8 cellular contexts compared by ENCODE assay signal in the genomic region with DNA sequence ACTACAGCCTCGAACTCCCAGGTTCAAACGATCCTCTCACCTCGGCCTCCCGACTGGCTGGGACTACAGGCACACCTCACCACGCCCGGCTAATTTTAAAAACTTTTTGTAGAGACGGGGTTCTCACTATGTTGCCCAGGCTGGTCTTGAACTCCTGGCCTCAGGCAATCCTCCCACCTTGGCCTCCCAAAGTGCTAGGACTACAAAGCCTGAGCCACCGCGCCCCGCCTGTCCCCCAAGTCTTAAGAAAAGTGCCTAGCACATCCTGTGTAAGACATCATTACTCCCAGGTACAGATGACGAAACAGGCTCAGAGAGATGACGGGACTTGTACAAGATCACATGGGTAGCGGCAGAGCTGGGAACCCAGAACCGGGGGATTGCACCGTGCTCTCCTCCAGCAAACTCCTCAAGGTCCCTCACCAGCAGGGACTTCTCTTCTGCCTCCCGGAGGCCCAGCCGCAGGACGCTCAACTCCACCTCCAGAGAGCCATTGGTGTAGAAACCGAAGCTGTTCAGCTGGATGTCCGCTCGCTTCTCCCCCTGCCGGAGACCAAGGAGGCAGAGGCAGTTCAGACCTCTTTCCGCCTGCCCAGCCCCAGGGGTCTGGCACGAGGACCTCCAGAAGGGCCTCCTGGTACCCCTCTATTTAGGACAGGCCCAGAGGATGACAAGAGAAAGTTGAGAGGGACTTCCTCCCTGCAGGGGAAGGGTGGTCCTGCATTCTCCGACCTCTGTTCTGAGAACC. TPM values are rescaled to one million over a fixed set of nuclear protein-coding genes. Genes with fewer than 3 reads are reported as not detected.
A peak's percentile ranks its signal among the peaks of the same experiment; 100 is the strongest.
DNase-seq lines count a peak whose midpoint lies in the region; ATAC-seq, FAIRE-seq and TF ChIP-seq lines count a peak whose summit lies in the region.

No MANE protein-coding gene starts in this region.

- FAIRE-seq in G401.6 (lab: Jason Lieb, UNC): peak; percentile 31

- ATAC-seq in HG03095 (IDR thresholded peaks at IDR 0.05; ENCODE audit: unreplicated experiment) (no peak), HG03571 (IDR thresholded peaks at IDR 0.05; ENCODE audit: unreplicated experiment) (no peak)

- peak; percentile 46; the same call in 1 of the 2 replicates for TF ChIP-seq CTCF in LNCAP (IDR thresholded peaks at IDR 0.05)

- DNase-seq in T-helper 9 cell (peak; percentile 45), astrocyte of the hippocampus (ENCODE audit: low read depth, low spot score) (peak; percentile 94), hypothalamus (lab: John Stamatoyannopoulos, UW) (peak in 43 of 51 donors; percentile 10 to 71 (median 45)), renal cortical epithelial cell (ENCODE audit: low read depth) (peak; percentile 82)

RNA-seq across cellular contexts. Expression of gene GPR108, which starts 1.0 kb away (rescaled TPM):
- total RNA-seq in renal cortical epithelial cell: 102 and 109 TPM in 2 replicates

RNA-seq across cellular contexts. Expression of gene TRIP10, which starts 3.1 kb away (rescaled TPM):
- 42.8 and 51.1 TPM in 2 replicates for total RNA-seq in renal cortical epithelial cell

RNA-seq across cellular contexts. Expression of gene C3, which starts 15.9 kb away (rescaled TPM):
- 157 and 2,273 TPM in 2 replicates for total RNA-seq in renal cortical epithelial cell

RNA-seq across cellular contexts. Expression of gene SH2D3A, which starts 30.9 kb away (rescaled TPM):
- total RNA-seq in renal cortical epithelial cell: 5.1 and 34.6 TPM in 2 replicates

RNA-seq across cellular contexts. Expression of gene VAV1, which starts 36.2 kb away (rescaled TPM):
- total RNA-seq in renal cortical epithelial cell: 0.05 and 5.2 TPM in 2 replicates
